16 cellular contexts compared by ENCODE assay signal in genomic region chr16:84919267-84919666, GRCh38.
"Had no signal": no experiment of that assay in that cellular context is flagged by ENCODE, and none has a peak within 500 bp of the region (broad histone marks: within the 10 kb centered on the region; RNA-seq: fewer than 3 reads in every experiment).

No MANE protein-coding gene starts in this region.

- DNase-seq: activated CD4-positive, alpha-beta memory T cell treated with anti-CD3 and anti-CD28 coated beads, Interleukin-2, amount 10 ng/mL, durations not matched to agents 7 days and 5 days; activated CD4-positive, alpha-beta T cell treated with anti-CD3 and anti-CD28 coated beads for 36 hours; activated gamma-delta T cell; activated T-cell treated with anti-CD3 and anti-CD28 coated beads, Interleukin-2, amount 50 U/mL, for 72 hours; amniotic stem cell; body of pancreas; caudate nucleus; stimulated activated CD4-positive, alpha-beta T cell treated with anti-CD3 and anti-CD28 coated beads, Interleukin-15, amount 100 ng/mL, for 24 hours; stimulated activated CD4-positive, alpha-beta T cell treated with anti-CD3 and anti-CD28 coated beads, Interleukin-4, amount 100 ng/mL, for 1 hour; stimulated activated naive B cell treated with anti-CD40 and anti-IgM and Interleukin-4, amounts not matched to agents 10 μg/mL and 1 μg/mL and 100 μg/mL, for 72 hours; T-helper 17 cell; tibial artery had no signal

- H3K36me3 ChIP-seq: tibial artery had no signal

- ATAC-seq: activated CD4-positive, alpha-beta T cell treated with anti-CD3 and anti-CD28 coated beads for 36 hours; activated naive CD4-positive, alpha-beta T cell treated with anti-CD3 and anti-CD28 coated beads, Interleukin-2, amount 50 U/mL, for 72 hours; activated T-cell treated with anti-CD3 and anti-CD28 coated beads, Interleukin-2, amount 50 U/mL, for 72 hours; body of pancreas; esophagus mucosa; stimulated activated naive B cell treated with anti-CD40 and anti-IgM and Interleukin-4, amounts not matched to agents 10 μg/mL and 1 μg/mL and 100 μg/mL, for 72 hours; T-helper 17 cell had no signal

- H3K4me3 Mint-ChIP-seq: activated CD4-positive, alpha-beta memory T cell treated with anti-CD3 and anti-CD28 coated beads, Interleukin-2, amount 10 ng/mL, durations not matched to agents 7 days and 5 days; activated CD4-positive, alpha-beta T cell treated with anti-CD3 and anti-CD28 coated beads for 36 hours; activated T-cell treated with anti-CD3 and anti-CD28 coated beads, Interleukin-2, amount 50 U/mL, for 72 hours; neural crest cell; stimulated activated naive B cell treated with anti-CD40 and anti-IgM and Interleukin-4, amounts not matched to agents 10 μg/mL and 1 μg/mL and 100 μg/mL, for 72 hours; T-helper 17 cell had no signal

- H3K9me3 Mint-ChIP-seq: activated CD4-positive, alpha-beta memory T cell treated with anti-CD3 and anti-CD28 coated beads, Interleukin-2, amount 10 ng/mL, durations not matched to agents 7 days and 5 days; activated naive CD4-positive, alpha-beta T cell treated with anti-CD3 and anti-CD28 coated beads, Interleukin-2, amount 50 U/mL, for 72 hours; activated T-cell treated with anti-CD3 and anti-CD28 coated beads, Interleukin-2, amount 50 U/mL, for 72 hours; neural crest cell; stimulated activated naive B cell treated with anti-CD40 and anti-IgM and Interleukin-4, amounts not matched to agents 10 μg/mL and 1 μg/mL and 100 μg/mL, for 72 hours had no signal

- H3K27ac Mint-ChIP-seq: activated CD4-positive, alpha-beta memory T cell treated with anti-CD3 and anti-CD28 coated beads, Interleukin-2, amount 10 ng/mL, durations not matched to agents 7 days and 5 days; activated CD4-positive, alpha-beta T cell treated with anti-CD3 and anti-CD28 coated beads for 36 hours; activated naive CD4-positive, alpha-beta T cell treated with anti-CD3 and anti-CD28 coated beads, Interleukin-2, amount 50 U/mL, for 72 hours; activated T-cell treated with anti-CD3 and anti-CD28 coated beads, Interleukin-2, amount 50 U/mL, for 72 hours; stimulated activated naive B cell treated with anti-CD40 and anti-IgM and Interleukin-4, amounts not matched to agents 10 μg/mL and 1 μg/mL and 100 μg/mL, for 72 hours; T-helper 17 cell had no signal

- H3K27ac ChIP-seq: body of pancreas, skin epidermis, tibial artery had no signal

- H3K9me3 ChIP-seq: body of pancreas, tibial artery had no signal

- H3K4me3 ChIP-seq: body of pancreas, skin epidermis, tibial artery had no signal

- H3K36me3 Mint-ChIP-seq: activated naive CD4-positive, alpha-beta T cell treated with anti-CD3 and anti-CD28 coated beads, Interleukin-2, amount 50 U/mL, for 72 hours; stimulated activated naive B cell treated with anti-CD40 and anti-IgM and Interleukin-4, amounts not matched to agents 10 μg/mL and 1 μg/mL and 100 μg/mL, for 72 hours had no signal

- H3K4me1 Mint-ChIP-seq: activated CD4-positive, alpha-beta memory T cell treated with anti-CD3 and anti-CD28 coated beads, Interleukin-2, amount 10 ng/mL, durations not matched to agents 7 days and 5 days; activated CD4-positive, alpha-beta T cell treated with anti-CD3 and anti-CD28 coated beads for 36 hours had no signal
